ENCODE assay signal across 24 cellular contexts in the genomic region with DNA sequence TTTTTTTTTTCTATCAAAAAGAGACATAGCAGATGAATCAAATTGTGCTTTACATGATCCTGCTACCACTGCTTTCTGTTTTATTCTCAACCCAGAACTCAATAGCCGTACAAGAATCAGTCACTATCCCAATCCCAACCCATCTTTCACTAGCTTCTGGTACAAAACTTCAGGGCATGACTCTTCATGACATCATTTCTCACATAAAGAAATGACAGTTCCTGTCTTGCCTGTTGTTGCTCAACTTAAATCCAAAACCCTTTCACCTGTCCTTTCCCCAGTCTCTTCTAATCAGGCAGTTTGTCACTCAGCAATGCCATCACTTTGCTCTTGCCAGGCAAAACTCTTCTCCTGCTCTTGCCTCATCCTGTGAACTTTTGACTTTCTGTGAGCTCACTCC.
DNase-seq lines count a peak whose midpoint lies in the region; ATAC-seq, FAIRE-seq and TF ChIP-seq lines count a peak whose summit lies in the region.
"Had no signal": no experiment of that assay in that cellular context is flagged by ENCODE, and none has a peak within 500 bp of the region (broad histone marks: within the 10 kb centered on the region; RNA-seq: fewer than 3 reads in every experiment).

No MANE protein-coding gene starts in this region.

- H4K20me1 ChIP-seq in HepG2 (ENCODE audit: insufficient read depth, low read length), result no peaks in the 10 kb centered on the region
- H4K20me1 ChIP-seq in mammary epithelial cell (ENCODE audit: insufficient read depth, low read length), result no peaks in the 10 kb centered on the region
- H4K20me1 ChIP-seq: BLaER1 treated with 17β-estradiol and CSF1 and Interleukin-3, amounts not matched to agents 10 nM and 100 nM had no signal

- no peaks in the 10 kb centered on the region for H3K36me3 ChIP-seq in HepG2 (replicated peaks in 1 of 2; ENCODE audit: control insufficient read depth in 1 of 2, insufficient read depth in 2 of 2, low read length in 2 of 2)
- no peaks in the 10 kb centered on the region for H3K36me3 ChIP-seq in right lobe of liver
- H3K36me3 ChIP-seq in mammary epithelial cell (ENCODE audit: insufficient read depth, low read length), result no peaks in the 10 kb centered on the region
- H3K36me3 ChIP-seq: BE2C; BLaER1 treated with 17β-estradiol and CSF1 and Interleukin-3, amounts not matched to agents 10 nM and 100 nM had no signal

- H3K4me1 ChIP-seq in HepG2 (ENCODE audit: insufficient read depth, low read length) (no peaks in the 10 kb centered on the region), right lobe of liver (no peaks in the 10 kb centered on the region), mammary epithelial cell (ENCODE audit: insufficient read depth, low read length) (peaks cover 11% of the 10 kb centered on the region)
- H3K4me1 ChIP-seq: A549; BE2C; BLaER1 treated with 17β-estradiol and CSF1 and Interleukin-3, amounts not matched to agents 10 nM and 100 nM had no signal

- H2AFZ ChIP-seq in HepG2 (ENCODE audit: low read length) (no peak overlapping the region), mammary epithelial cell (ENCODE audit: low read depth, low read length) (no peak overlapping the region)
- H2AFZ ChIP-seq: GM23338 had no signal

- TF ChIP-seq CTCF in HepG2 (CRISPR knock-in tag; IDR thresholded peaks at IDR 0.05) (no peak), right lobe of liver (IDR thresholded peaks at IDR 0.05) (no peak), mammary epithelial cell (conservative IDR thresholded peaks at IDR 0.05 in 1 of 2, IDR thresholded peaks at IDR 0.05 in 1 of 2; ENCODE audit: extremely low read depth in 1 of 2, insufficient read depth in 1 of 2, low read depth in 1 of 2, low read length in 2 of 2) (no peak)

- H3K9ac ChIP-seq in HepG2 (ENCODE audit: insufficient read depth, low read depth, low read length) (no peak overlapping the region), mammary epithelial cell (ENCODE audit: insufficient read depth, low read length) (no peak overlapping the region)
- H3K9ac ChIP-seq: BLaER1 treated with 17β-estradiol and CSF1 and Interleukin-3, amounts not matched to agents 10 nM and 100 nM had no signal

- ATAC-seq in HepG2 (no peak), right lobe of liver (no peak), GM18873 (IDR thresholded peaks at IDR 0.05; ENCODE audit: low FRiP score, unreplicated experiment) (no peak)
- ATAC-seq: A549, GM12878, GM23338, HCT116 had no signal

- H3K4me2 ChIP-seq in HepG2 (ENCODE audit: low read depth, low read length) (no peak overlapping the region), mammary epithelial cell (ENCODE audit: insufficient read depth, low read depth, low read length) (no peak overlapping the region)
- H3K4me2 ChIP-seq: A549; BLaER1 treated with 17β-estradiol and CSF1 and Interleukin-3, amounts not matched to agents 10 nM and 100 nM; GM23338 had no signal

- H3K9me3 ChIP-seq in HepG2 (ENCODE audit: low read length), result no peaks in the 10 kb centered on the region
- H3K9me3 ChIP-seq in right lobe of liver, result no peaks in the 10 kb centered on the region
- no peaks in the 10 kb centered on the region for H3K9me3 ChIP-seq in mammary epithelial cell (replicated peaks; ENCODE audit: insufficient read depth, low read length)
- H3K9me3 ChIP-seq: A549; BE2C; BLaER1 treated with 17β-estradiol and CSF1 and Interleukin-3, amounts not matched to agents 10 nM and 100 nM had no signal

- intact Hi-C loops in HepG2 (cut with micrococcal nuclease; ENCODE audit: unreplicated experiment) (no loop called here), right lobe of liver (cut with DNase I) (no loop called here), mammary epithelial cell (cut with micrococcal nuclease) (no loop called here)

- POLR2A ChIA-PET in HepG2 (lab: Yijun Ruan, JAX), result no interaction called here

- BruUV-seq in HepG2 (replicated peaks; lab: Mats Ljungman, UMichigan), result no TSS peak
- BruUV-seq in mammary epithelial cell (replicated peaks; lab: Mats Ljungman, UMichigan), result no TSS peak

- CTCF ChIA-PET in HepG2 (lab: Yijun Ruan, JAX; ENCODE audit: low intra/inter-chr PET ratio, low total read pairs) (no interaction called here), mammary epithelial cell (lab: Charles Lee; ENCODE audit: low non-redundant PET) (no interaction called here)

- no peak for TF ChIP-seq RAD21 in HepG2 (CRISPR knock-in tag; IDR thresholded peaks at IDR 0.05)

- no peak for DNase-seq in HepG2 (ENCODE audit: low spot score)
- DNase-seq in right lobe of liver, result no peak
- DNase-seq in mammary epithelial cell, result peak; percentile 49
- peak; percentile 31 for DNase-seq in epithelial cell of prostate (ENCODE audit: low read depth, low spot score)
- no peak for DNase-seq in OCI-M2 (lab: John Stamatoyannopoulos, UW; ENCODE audit: unreplicated experiment)
- no peak for DNase-seq in NCI-H345 treated with DMSO at 0.1 percent for 48 hours (lab: John Stamatoyannopoulos, UW; ENCODE audit: unreplicated experiment)
- DNase-seq: 8988T; ACHN; AML-193; BE2C; CD4-positive, alpha-beta T cell; CD8-positive, alpha-beta memory T cell; DMS 273 treated with DMSO at 0.1 percent for 48 hours; DMS79; EL; GDM1; H9 had no signal

- 0% methylated on average over 1 of the region's 1 CpG for WGBS in HepG2 (ENCODE audit: low lambda C conversion rate)
- WGBS in right lobe of liver (ENCODE audit: insufficient coverage, low coverage, low lambda C conversion rate, missing lambda C conversion rate), result 20% methylated on average over 1 of the region's 1 CpG
- WGBS in mammary epithelial cell (ENCODE audit: low coverage, missing lambda C conversion rate), result 58% methylated on average over 1 of the region's 1 CpG

- H3K4me3 ChIP-seq in HepG2 (replicated peaks in 1 of 3; ENCODE audit: insufficient read depth in 1 of 3, low read depth in 2 of 3, low read length in 3 of 3) (no peak overlapping the region), right lobe of liver (no peak overlapping the region), mammary epithelial cell (replicated peaks in 1 of 3; ENCODE audit: insufficient read depth in 1 of 3, low read depth in 2 of 3, low read length in 3 of 3) (no peak overlapping the region)
- H3K4me3 ChIP-seq: A549; BLaER1 treated with 17β-estradiol and CSF1 and Interleukin-3, amounts not matched to agents 10 nM and 100 nM; GM12878; GM23338 had no signal

- no peak for TF ChIP-seq EP300 in HepG2 (IDR thresholded peaks at IDR 0.05; ENCODE audit: low read depth in 2 of 2, low read length in 2 of 2)
- no peak for TF ChIP-seq EP300 in HepG2 (CRISPR knock-in tag; IDR thresholded peaks at IDR 0.05; ENCODE audit: borderline replicate concordance)

- H3K27me3 ChIP-seq in HepG2 (ENCODE audit: control insufficient read depth in 1 of 2, insufficient read depth in 2 of 2, low read length in 2 of 2) (no peaks in the 10 kb centered on the region), right lobe of liver (no peaks in the 10 kb centered on the region), mammary epithelial cell (ENCODE audit: insufficient read depth, low read length) (no peaks in the 10 kb centered on the region)
- H3K27me3 ChIP-seq: BE2C; BLaER1 treated with 17β-estradiol and CSF1 and Interleukin-3, amounts not matched to agents 10 nM and 100 nM had no signal

- in situ Hi-C loops in HepG2 (cut with HindIII; ENCODE audit: extremely low pct_ligation_motif_present, low pct_unique_long_range_greater_than_20kb) (no loop called here), mammary epithelial cell (cut with MboI; ENCODE audit: low sequenced_read_pairs in 2 of 2) (no loop called here)

- no peak overlapping the region for H3K27ac ChIP-seq in HepG2 (ENCODE audit: extremely low read length, insufficient read depth, low read length)
- no peak overlapping the region for H3K27ac ChIP-seq in right lobe of liver
- no peak overlapping the region for H3K27ac ChIP-seq in mammary epithelial cell (ENCODE audit: insufficient read depth, low read depth, low read length)
- H3K27ac ChIP-seq in epithelial cell of prostate, result no peak overlapping the region
- H3K27ac ChIP-seq: A549; BLaER1 treated with 17β-estradiol and CSF1 and Interleukin-3, amounts not matched to agents 10 nM and 100 nM had no signal

- TF ChIP-seq POLR2A in HepG2 (IDR thresholded peaks at IDR 0.05; ENCODE audit: insufficient read depth in 1 of 2, low read depth in 2 of 2, low read length in 2 of 2) (no peak), right lobe of liver (IDR thresholded peaks at IDR 0.05) (no peak)

- dilution Hi-C loops in mammary epithelial cell (cut with HindIII; ENCODE audit: low sequenced_read_pairs), result no loop called here

- H3K79me2 ChIP-seq in HepG2 (ENCODE audit: insufficient read depth, low read length), result no peaks in the 10 kb centered on the region
- no peaks in the 10 kb centered on the region for H3K79me2 ChIP-seq in mammary epithelial cell (ENCODE audit: insufficient read depth, low read length)

- FAIRE-seq in HepG2 (lab: Jason Lieb, UNC), result no peak
- FAIRE-seq: A549, D721Med, GM12878 had no signal

TF ChIP-seq in HepG2, 621 proteins besides CTCF, POLR2A, EP300 and RAD21:
- TF ChIP-seq SOX13 (IDR thresholded peaks at IDR 0.05), result no peak
- TF ChIP-seq SOX13 (CRISPR knock-in tag; conservative IDR thresholded peaks at IDR 0.05 in 1 of 2, IDR thresholded peaks at IDR 0.05 in 1 of 2), result no peak
- peak; percentile 22; the same call in 1 of the 2 replicates for TF ChIP-seq ATF7 (IDR thresholded peaks at IDR 0.05)
- TF ChIP-seq ATF7 (CRISPR knock-in tag; IDR thresholded peaks at IDR 0.05), result no peak

Comparison
In these comparisons a context has a peak if more than half of its experiments do, and no peak if none do; other contexts are left out.
1. DNase-seq: peak in mammary epithelial cell (single experiment) and epithelial cell of prostate (single experiment); none in HepG2 (single experiment), right lobe of liver (0 of 3), OCI-M2 (single experiment) and NCI-H345 treated with DMSO at 0.1 percent for 48 hours (single experiment).